In genomic region chr10:119031496-119032059, GRCh38 we compare ENCODE assay signal across 11 cellular contexts. TPM values are rescaled to one million over a fixed set of nuclear protein-coding genes. Genes with fewer than 3 reads are reported as not detected.
DNase-seq lines count a peak whose midpoint lies in the region; ATAC-seq and TF ChIP-seq lines count a peak whose summit lies in the region.
"Had no signal": no experiment of that assay in that cellular context is flagged by ENCODE, and none has a peak within 500 bp of the region (broad histone marks: within the 10 kb centered on the region; RNA-seq: fewer than 3 reads in every experiment).

No MANE protein-coding gene starts in this region.

- in situ Hi-C loops in KBM-7 (cut with MboI; ENCODE audit: low pct_unique_long_range_greater_than_20kb, low sequenced_read_pairs) = no loop called here

- peaks cover 5% of the 10 kb centered on the region for H4K20me1 ChIP-seq in neural cell (ENCODE audit: insufficient read depth)

- TF ChIP-seq EP300 in neural cell (conservative IDR thresholded peaks at IDR 0.05; ENCODE audit: poor library complexity, severe bottlenecking) = no peak

- no peaks in the 10 kb centered on the region for H3K9me3 ChIP-seq in neural cell (ENCODE audit: low read length)

- no peaks in the 10 kb centered on the region for H3K9me3 Mint-ChIP-seq in activated naive CD8-positive, alpha-beta T cell treated with anti-CD3 and anti-CD28 coated beads, Interleukin-2, amount 10 ng/mL, durations not matched to agents 7 days and 5 days

- no peaks in the 10 kb centered on the region for H3K27me3 ChIP-seq in neural cell (ENCODE audit: insufficient read depth, low read depth, low read length)

- TF ChIP-seq RAD21 in neural cell (conservative IDR thresholded peaks at IDR 0.05) = no peak

- peaks cover 18% of the 10 kb centered on the region for H3K36me3 Mint-ChIP-seq in activated naive CD8-positive, alpha-beta T cell treated with anti-CD3 and anti-CD28 coated beads, Interleukin-2, amount 10 ng/mL, durations not matched to agents 7 days and 5 days

- ATAC-seq in activated naive CD8-positive, alpha-beta T cell treated with anti-CD3 and anti-CD28 coated beads, Interleukin-2, amount 10 ng/mL, durations not matched to agents 7 days and 5 days (ENCODE audit: low read depth) = no peak
- ATAC-seq: left ventricle myocardium superior had no signal

- no peak overlapping the region for H3K27ac Mint-ChIP-seq in activated naive CD8-positive, alpha-beta T cell treated with anti-CD3 and anti-CD28 coated beads, Interleukin-2, amount 10 ng/mL, durations not matched to agents 7 days and 5 days

- peaks cover 14% of the 10 kb centered on the region for H3K4me1 Mint-ChIP-seq in activated naive CD8-positive, alpha-beta T cell treated with anti-CD3 and anti-CD28 coated beads, Interleukin-2, amount 10 ng/mL, durations not matched to agents 7 days and 5 days

- H3K9ac ChIP-seq in neural cell (ENCODE audit: low read length) = no peak overlapping the region

- H3K4me3 Mint-ChIP-seq in activated naive CD8-positive, alpha-beta T cell treated with anti-CD3 and anti-CD28 coated beads, Interleukin-2, amount 10 ng/mL, durations not matched to agents 7 days and 5 days = peak overlapping the region; percentile 28

- no peaks in the 10 kb centered on the region for H3F3A ChIP-seq in neural cell (ENCODE audit: insufficient read depth, low read length, poor library complexity, severe bottlenecking)

- no peaks in the 10 kb centered on the region for H3K36me3 ChIP-seq in neural cell (ENCODE audit: insufficient read depth, low read length)

- DNase-seq in NCI-H2171 treated with DMSO at 0.1 percent for 48 hours (lab: John Stamatoyannopoulos, UW) (peak; percentile 5), NCI-H2171 (lab: John Stamatoyannopoulos, UW) (no peak), KBM-7 (peak; percentile 14), SW480 (ENCODE audit: low spot score) (no peak), middle frontal gyrus (ENCODE audit: extremely low spot score, low spot score) (no peak)
- DNase-seq in activated naive CD8-positive, alpha-beta T cell treated with anti-CD3 and anti-CD28 coated beads, Interleukin-2, amount 10 ng/mL, durations not matched to agents 7 days and 5 days = no peak
- no peak for DNase-seq in NK-92 treated with Interleukin-12 subunit alpha and Interleukin-12 subunit beta, amount 100 ng/mL, for 24 hours (lab: John Stamatoyannopoulos, UW)
- DNase-seq: activated naive CD4-positive, alpha-beta T cell treated with Interleukin-2 at 50 U/mL for 16 hours; left ventricle myocardium superior had no signal

- H3K27me3 Mint-ChIP-seq in activated naive CD8-positive, alpha-beta T cell treated with anti-CD3 and anti-CD28 coated beads, Interleukin-2, amount 10 ng/mL, durations not matched to agents 7 days and 5 days = peaks cover 13% of the 10 kb centered on the region

- H3K4me3 ChIP-seq in neural cell (ENCODE audit: low read length) = peak overlapping the region; percentile 79

- TF ChIP-seq CTCF in neural cell (IDR thresholded peaks at IDR 0.05; ENCODE audit: poor library complexity, severe bottlenecking) = no peak

- no peak overlapping the region for H3K27ac ChIP-seq in neural cell (ENCODE audit: low read length)
- H3K27ac ChIP-seq: epithelial cell of prostate had no signal

- peaks cover 6% of the 10 kb centered on the region for H3K79me2 ChIP-seq in neural cell (replicated peaks; ENCODE audit: insufficient read depth, low read length)

- POLR2A ChIA-PET in activated naive CD8-positive, alpha-beta T cell treated with anti-CD3 and anti-CD28 coated beads, Interleukin-2, amount 10 ng/mL, durations not matched to agents 7 days and 5 days (lab: Charles Lee) = interaction anchor here (1.3 kb wide), 1 partner anchor 619 kb away, joined by 3 read pairs; no protein-coding TSS in a partner anchor

- peak overlapping the region; percentile 34 for H3K4me2 ChIP-seq in neural cell (ENCODE audit: low read length)

- H3K9me2 ChIP-seq in neural cell (ENCODE audit: insufficient read depth, low read length) = no peaks in the 10 kb centered on the region

- no peak overlapping the region for H2AFZ ChIP-seq in neural cell (ENCODE audit: low read depth, low read length)

TF ChIP-seq in neural cell, 6 proteins besides CTCF, POLR2A, EP300 and RAD21:
- TF ChIP-seq MXI1 (conservative IDR thresholded peaks at IDR 0.05; ENCODE audit: poor library complexity, severe bottlenecking) (no peak), EZH2 (IDR thresholded peaks at IDR 0.05; ENCODE audit: borderline replicate concordance, insufficient read depth, low read length, poor library complexity, severe bottlenecking) (no peak), POLR2AphosphoS5 (IDR thresholded peaks at IDR 0.05) (no peak), SMC3 (conservative IDR thresholded peaks at IDR 0.05; ENCODE audit: poor library complexity) (no peak), REST (IDR thresholded peaks at IDR 0.05; ENCODE audit: borderline replicate concordance) (no peak), TAF1 (IDR thresholded peaks at IDR 0.05; ENCODE audit: low read depth) (no peak)

RNA-seq across cellular contexts. Expression of gene NANOS1, which starts 2.1 kb away (rescaled TPM):
- total RNA-seq in activated naive CD8-positive, alpha-beta T cell treated with anti-CD3 and anti-CD28 coated beads, Interleukin-2, amount 10 ng/mL, durations not matched to agents 7 days and 5 days = under 1 TPM; 0.45 to 0.55 TPM
- 26.0 and 29.1 TPM in 2 replicates for polyA plus RNA-seq in neural cell
- polyA minus RNA-seq in neural cell = 19.2 and 22.1 TPM in 2 replicates

RNA-seq across cellular contexts. Expression of gene EIF3A, which starts 49.0 kb away (rescaled TPM):
- 100 to 1,000 TPM; 105 to 111 TPM for total RNA-seq in activated naive CD8-positive, alpha-beta T cell treated with anti-CD3 and anti-CD28 coated beads, Interleukin-2, amount 10 ng/mL, durations not matched to agents 7 days and 5 days
- polyA plus RNA-seq in neural cell = 37.3 and 38.6 TPM in 2 replicates
- 112 and 128 TPM in 2 replicates for polyA minus RNA-seq in neural cell

Comparison
In these comparisons a context has a peak if more than half of its experiments do, and no peak if none do; other contexts are left out.
1. DNase-seq: peak in NCI-H2171 treated with DMSO at 0.1 percent for 48 hours (single experiment) and KBM-7 (single experiment); none in NCI-H2171 (single experiment), activated naive CD8-positive, alpha-beta T cell treated with anti-CD3 and anti-CD28 coated beads, Interleukin-2, amount 10 ng/mL, durations not matched to agents 7 days and 5 days (single experiment), NK-92 treated with Interleukin-12 subunit alpha and Interleukin-12 subunit beta, amount 100 ng/mL, for 24 hours (single experiment), SW480 (single experiment) and middle frontal gyrus (single experiment).